In genomic region chr11:67353317-67354313, GRCh38 we compare ENCODE assay signal across 8 cellular contexts. TPM values are rescaled to one million over a fixed set of nuclear protein-coding genes. Genes with fewer than 3 reads are reported as not detected.
DNase-seq lines count a peak whose midpoint lies in the region; ATAC-seq, FAIRE-seq and TF ChIP-seq lines count a peak whose summit lies in the region.

Gene POLD4, minus strand, starts transcription at chr11:67353546. Its CDS starts 147 bp downstream, at chr11:67353399.

- H3K9me3 Mint-ChIP-seq in WTC11 (no peaks in the 10 kb centered on the region), immature natural killer cell (no peaks in the 10 kb centered on the region)

- peaks cover 12% of the 10 kb centered on the region for H3K27me3 Mint-ChIP-seq in WTC11 (ENCODE audit: low read depth)
- peaks cover 9 to 19% (median 18%) of the 10 kb centered on the region in 3 donors for H3K27me3 Mint-ChIP-seq in immature natural killer cell (ENCODE audit: low read depth in 3 of 3)

- FAIRE-seq in bronchial epithelial cell (lab: Jason Lieb, UNC), result no peak

- peaks cover 34% of the 10 kb centered on the region for H3K4me1 Mint-ChIP-seq in WTC11
- H3K4me1 Mint-ChIP-seq in immature natural killer cell, result peaks cover 38 to 39% of the 10 kb centered on the region in 2 donors

- H3K36me3 Mint-ChIP-seq in WTC11 (no peaks in the 10 kb centered on the region), immature natural killer cell (no peaks in the 10 kb centered on the region)

- ATAC-seq in GM19023 (IDR thresholded peaks at IDR 0.05; ENCODE audit: unreplicated experiment) (peak; percentile 78), HG03196 (IDR thresholded peaks at IDR 0.05; ENCODE audit: unreplicated experiment) (peak; percentile 63), WTC11 (peak; percentile 88)

- DNase-seq in AG08396 (ENCODE audit: low spot score) (peak; percentile 95), NCI-H226 (peak; percentile 92), WTC11 (ENCODE audit: low spot score) (peak; percentile 99), bronchial epithelial cell (ENCODE audit: low read depth) (peak; percentile 79), immature natural killer cell (peak; percentile 94 to 95 (median 95)), smooth muscle cell of the brain vasculature (ENCODE audit: low read depth, low spot score) (peak; percentile 84)

- H3K27me3 ChIP-seq in bronchial epithelial cell (ENCODE audit: control insufficient read depth, insufficient read depth, low read length), result no peaks in the 10 kb centered on the region

- H3K36me3 ChIP-seq in bronchial epithelial cell (ENCODE audit: control insufficient read depth, insufficient read depth, low read length), result peaks cover 5% of the 10 kb centered on the region

- CTCF ChIA-PET in WTC11 (lab: Charles Lee), result interaction anchor here (0.7 to 10.1 kb wide), 19 partner anchors 8 to 277 kb away, joined by 3 to 842 read pairs (median 4); partner anchors contain the start of genes ANKRD13D, CLCF1, GRK2 and NUDT8

- H3K27ac Mint-ChIP-seq in WTC11 (peak within 1 kb of the TSS; percentile 90), immature natural killer cell (peak within 1 kb of the TSS; percentile 96 to 100 (median 98))

- peak within 1 kb of the TSS; percentile 66 for H3K4me3 ChIP-seq in bronchial epithelial cell (ENCODE audit: low read depth, low read length)

- H3K4me3 Mint-ChIP-seq in WTC11 (peak within 1 kb of the TSS; percentile 91), immature natural killer cell (peak within 1 kb of the TSS; percentile 90 to 99 (median 96))

- TF ChIP-seq CTCF in WTC11 (IDR thresholded peaks at IDR 0.05) (no peak), bronchial epithelial cell (IDR thresholded peaks at IDR 0.05; ENCODE audit: insufficient read depth, low read length, severe bottlenecking) (no peak)

- POLR2A ChIA-PET in WTC11 (lab: Charles Lee), result interaction anchor here (0.6 to 2.1 kb wide), 8 partner anchors 20 to 276 kb away, joined by 3 to 8 read pairs (median 3); partner anchors contain the start of gene NUDT8

TF ChIP-seq in WTC11, 78 proteins besides CTCF, POLR2A, EP300 and RAD21 (continues in another document):
- TF ChIP-seq MAX (CRISPR knock-in tag; IDR thresholded peaks at IDR 0.05) (0 out of 2 replicates have a peak, but pooled peaks have one; percentile 61), SP1 (CRISPR knock-in tag; conservative IDR thresholded peaks at IDR 0.05) (peak; percentile 94), JAZF1 (CRISPR knock-in tag; IDR thresholded peaks at IDR 0.05) (no peak), ARID4B (CRISPR knock-in tag; IDR thresholded peaks at IDR 0.05; ENCODE audit: borderline replicate concordance) (peak; percentile 39; the same call in 1 of the 2 replicates), ZNF423 (CRISPR knock-in tag; IDR thresholded peaks at IDR 0.05) (peak; percentile 21; the same call in 1 of the 2 replicates), ZNF281 (CRISPR knock-in tag; IDR thresholded peaks at IDR 0.05) (0 out of 2 replicates have a peak, but pooled peaks have one; percentile 41), GABPB1 (CRISPR knock-in tag; IDR thresholded peaks at IDR 0.05) (0 out of 2 replicates have a peak, but pooled peaks have one; percentile 34), HMGXB4 (CRISPR knock-in tag; IDR thresholded peaks at IDR 0.05) (no peak), TP53 (CRISPR knock-in tag; IDR thresholded peaks at IDR 0.05) (0 out of 2 replicates have a peak, but pooled peaks have one; percentile 27), NFYB (CRISPR knock-in tag; conservative IDR thresholded peaks at IDR 0.05; ENCODE audit: low read depth) (peak; percentile 74), FOXJ3 (CRISPR knock-in tag; IDR thresholded peaks at IDR 0.05; ENCODE audit: borderline replicate concordance) (no peak), FOXP4 (CRISPR knock-in tag; IDR thresholded peaks at IDR 0.05) (peak; percentile 25; the same call in 1 of the 2 replicates), FOXK1 (CRISPR knock-in tag; IDR thresholded peaks at IDR 0.05) (peak; percentile 62; the same call in 1 of the 2 replicates)

RNA-seq across cellular contexts. Expression of gene POLD4, which starts in this region (rescaled TPM):
- total RNA-seq in WTC11 (2021) (30.3 to 38.3 TPM (median 37.7 TPM) in 3 replicates), bronchial epithelial cell (45.8 and 83.1 TPM in 2 replicates)
- 100 to 1,000 TPM in 2 of 3 donors, 10 to 100 TPM in 1; 86.1 to 131 (median 118) TPM for polyA plus RNA-seq in immature natural killer cell

Comparison
In these comparisons a context has a peak if more than half of its experiments do, and no peak if none do; other contexts are left out.
1. Peak in every context shown above with its lines: DNase-seq, ATAC-seq and H3K4me3 ChIP-seq.